12 cellular contexts compared by ENCODE assay signal in the genomic region with DNA sequence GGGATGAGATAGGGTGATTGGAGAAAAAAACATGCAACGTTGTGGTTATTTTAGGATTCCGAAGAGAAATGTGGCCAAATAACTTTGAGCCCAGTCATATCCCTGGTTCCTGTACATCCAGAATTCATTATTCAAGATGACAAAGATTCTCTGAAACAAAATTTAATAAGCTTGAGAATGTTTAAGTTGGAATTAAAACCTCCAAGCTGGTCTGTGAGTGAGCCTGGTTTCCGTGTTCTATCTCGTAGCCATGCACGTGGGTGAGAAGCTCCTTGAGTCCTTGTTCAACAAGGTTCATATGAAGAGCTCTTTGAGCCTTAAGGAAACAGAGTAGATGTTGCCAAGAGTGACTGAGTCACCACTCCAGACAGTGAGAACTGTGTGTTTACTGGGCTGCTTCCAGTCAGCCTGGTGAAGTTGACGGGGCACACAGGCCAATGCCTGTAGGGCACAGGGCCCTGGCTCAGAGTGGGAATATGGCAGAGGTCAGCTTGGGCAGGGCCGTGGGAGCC.
DNase-seq lines count a peak whose midpoint lies in the region; ATAC-seq, FAIRE-seq and TF ChIP-seq lines count a peak whose summit lies in the region.
"Had no signal": no experiment of that assay in that cellular context is flagged by ENCODE, and none has a peak within 500 bp of the region (broad histone marks: within the 10 kb centered on the region; RNA-seq: fewer than 3 reads in every experiment).

No MANE protein-coding gene starts in this region.

- no peaks in the 10 kb centered on the region for H4K20me1 ChIP-seq in astrocyte (ENCODE audit: insufficient read depth, low read length)

- H3K27ac Mint-ChIP-seq in astrocyte (ENCODE audit: unreplicated experiment) (no peak overlapping the region), nephron progenitor cell (no peak overlapping the region)
- H3K27ac Mint-ChIP-seq: natural killer cell treated with Interleukin-12 subunit alpha and Interleukin-12 subunit beta and Interleukin-15 and Interleukin-18, amount 100 ng/mL, for 72 hours had no signal

- intact Hi-C loops in left ventricle myocardium inferior (cut with micrococcal nuclease) = no loop called here

- ATAC-seq in GM21737 (IDR thresholded peaks at IDR 0.05; ENCODE audit: unreplicated experiment) = no peak
- ATAC-seq: GM12878 had no signal

- peak overlapping the region; percentile 2 for H2AFZ ChIP-seq in astrocyte (ENCODE audit: low read depth, low read length)

- H3K4me3 Mint-ChIP-seq in astrocyte (ENCODE audit: unreplicated experiment) (no peak overlapping the region), nephron progenitor cell (no peak overlapping the region)
- H3K4me3 Mint-ChIP-seq: natural killer cell treated with Interleukin-12 subunit alpha and Interleukin-12 subunit beta and Interleukin-15 and Interleukin-18, amount 100 ng/mL, for 72 hours had no signal

- H3K9ac ChIP-seq in astrocyte (ENCODE audit: low read length) = peak overlapping the region; percentile 17

- peak overlapping the region; percentile 74 for H3K4me2 ChIP-seq in astrocyte (ENCODE audit: low read length)

- H3K27me3 ChIP-seq in astrocyte (ENCODE audit: insufficient read depth, low read length) (no peaks in the 10 kb centered on the region), left ventricle myocardium inferior (ENCODE audit: low read depth) (no peaks in the 10 kb centered on the region)
- H3K27me3 ChIP-seq: colonic mucosa had no signal

- DNase-seq in HCEC 1CT (peak; percentile 90), astrocyte (ENCODE audit: low read depth) (peak; percentile 100), left ventricle myocardium inferior (peak; percentile 41), superior temporal gyrus (ENCODE audit: extremely low spot score) (peak; percentile 48), NOMO-1 treated with DMSO at 0.1 percent for 48 hours (lab: John Stamatoyannopoulos, UW; ENCODE audit: unreplicated experiment) (no peak), NCI-H1092 treated with DMSO at 0.1 percent for 48 hours (lab: John Stamatoyannopoulos, UW) (no peak), nephron progenitor cell (no peak)
- DNase-seq: colonic mucosa, NCI-H1048 had no signal

- peak; percentile 89 for FAIRE-seq in astrocyte (lab: Jason Lieb, UNC)

- H3K4me1 Mint-ChIP-seq in astrocyte (ENCODE audit: low read depth, unreplicated experiment) (peaks cover 25% of the 10 kb centered on the region), nephron progenitor cell (peaks cover 7% of the 10 kb centered on the region)

- H3K27me3 Mint-ChIP-seq in astrocyte (ENCODE audit: low read depth, unreplicated experiment) = no peaks in the 10 kb centered on the region
- H3K27me3 Mint-ChIP-seq in nephron progenitor cell (ENCODE audit: low read depth, poor library complexity) = no peaks in the 10 kb centered on the region

- TF ChIP-seq CTCF in astrocyte (IDR thresholded peaks at IDR 0.05; ENCODE audit: insufficient read depth, low read depth, low read length) (no peak), left ventricle myocardium inferior (IDR thresholded peaks at IDR 0.05; ENCODE audit: borderline replicate concordance) (no peak), nephron progenitor cell (IDR thresholded peaks at IDR 0.05) (no peak)

- H3K79me2 ChIP-seq in astrocyte (ENCODE audit: insufficient read depth, low read length) = no peaks in the 10 kb centered on the region

- H3K36me3 ChIP-seq in astrocyte (ENCODE audit: insufficient read depth, low read length) = no peaks in the 10 kb centered on the region
- H3K36me3 ChIP-seq in left ventricle myocardium inferior = no peaks in the 10 kb centered on the region
- H3K36me3 ChIP-seq: colonic mucosa had no signal

- peaks cover 4% of the 10 kb centered on the region for H3K36me3 Mint-ChIP-seq in astrocyte (ENCODE audit: low read depth, unreplicated experiment)
- peaks cover 4% of the 10 kb centered on the region for H3K36me3 Mint-ChIP-seq in nephron progenitor cell (ENCODE audit: low read depth)
- H3K36me3 Mint-ChIP-seq: natural killer cell treated with Interleukin-12 subunit alpha and Interleukin-12 subunit beta and Interleukin-15 and Interleukin-18, amount 100 ng/mL, for 72 hours had no signal

- H3K4me3 ChIP-seq in astrocyte (ENCODE audit: insufficient read depth, low read depth, low read length) (no peak overlapping the region), left ventricle myocardium inferior (no peak overlapping the region)
- H3K4me3 ChIP-seq: colonic mucosa, GM12878 had no signal

- H3K4me1 ChIP-seq in astrocyte (ENCODE audit: insufficient read depth, low read length) (peaks cover 33% of the 10 kb centered on the region), left ventricle myocardium inferior (peaks cover 36% of the 10 kb centered on the region)
- H3K4me1 ChIP-seq: colonic mucosa had no signal

- peaks cover 4% of the 10 kb centered on the region for H3K9me3 Mint-ChIP-seq in astrocyte (ENCODE audit: unreplicated experiment)
- no peaks in the 10 kb centered on the region for H3K9me3 Mint-ChIP-seq in nephron progenitor cell
- H3K9me3 Mint-ChIP-seq: natural killer cell treated with Interleukin-12 subunit alpha and Interleukin-12 subunit beta and Interleukin-15 and Interleukin-18, amount 100 ng/mL, for 72 hours had no signal

- H3K9me3 ChIP-seq in astrocyte (ENCODE audit: insufficient read depth, low read depth, low read length) = no peaks in the 10 kb centered on the region
- no peaks in the 10 kb centered on the region for H3K9me3 ChIP-seq in left ventricle myocardium inferior (replicated peaks)
- H3K9me3 ChIP-seq: colonic mucosa had no signal

- H3K27ac ChIP-seq in astrocyte (ENCODE audit: low read depth, low read length) (peak overlapping the region; percentile 83), left ventricle myocardium inferior (replicated peaks) (peak overlapping the region; percentile 62)
- H3K27ac ChIP-seq: colonic mucosa had no signal

Comparison
In these comparisons a context has a peak if more than half of its experiments do, and no peak if none do; other contexts are left out.
1. DNase-seq: peak in HCEC 1CT (single experiment), astrocyte (single experiment), left ventricle myocardium inferior (single experiment) and superior temporal gyrus (single experiment); none in NOMO-1 treated with DMSO at 0.1 percent for 48 hours (single experiment), NCI-H1092 treated with DMSO at 0.1 percent for 48 hours (single experiment) and nephron progenitor cell (single experiment).